In the genomic region with DNA sequence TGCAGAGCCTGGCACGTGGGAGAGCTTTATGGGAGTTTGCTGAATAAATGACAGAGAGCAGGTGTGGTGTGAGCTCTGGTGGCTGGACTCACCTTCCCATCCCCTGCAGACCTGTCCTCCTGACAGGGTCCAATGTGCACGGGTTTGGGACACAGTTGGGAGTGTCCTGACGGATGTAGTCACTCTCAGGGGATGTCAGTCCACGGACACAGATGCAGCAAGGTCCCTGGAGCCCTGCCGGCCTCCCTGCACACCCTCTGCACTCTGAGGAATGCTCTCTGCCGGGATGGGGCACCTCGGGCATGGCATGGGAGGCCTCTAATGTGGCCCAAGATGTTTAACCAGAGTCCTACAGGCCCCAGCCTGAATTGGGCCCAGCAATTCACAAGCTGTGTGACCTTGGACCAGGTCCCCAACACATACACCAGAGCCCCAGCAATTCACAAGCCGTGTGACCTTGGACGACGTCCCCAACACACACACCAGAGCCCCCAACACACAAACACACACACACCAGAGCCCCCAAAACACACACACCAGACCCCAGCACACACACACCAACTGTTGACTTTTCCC, we compare ENCODE assay signal across 24 cellular contexts. TPM values are rescaled to one million over a fixed set of nuclear protein-coding genes. Genes with fewer than 3 reads are reported as not detected.
DNase-seq lines count a peak whose midpoint lies in the region; FAIRE-seq and TF ChIP-seq lines count a peak whose summit lies in the region.
"Had no signal": no experiment of that assay in that cellular context is flagged by ENCODE, and none has a peak within 500 bp of the region (broad histone marks: within the 10 kb centered on the region; RNA-seq: fewer than 3 reads in every experiment).

No MANE protein-coding gene starts in this region.

- H3K4me3 ChIP-seq in H1 (ENCODE audit: extremely low read depth in 1 of 4, insufficient read depth in 2 of 4, low read depth in 3 of 4, low read length in 4 of 4) (no peak overlapping the region), MM.1S (ENCODE audit: low read length) (no peak overlapping the region), SJCRH30 (no peak overlapping the region)
- H3K4me3 ChIP-seq: BLaER1 treated with 17β-estradiol and CSF1 and Interleukin-3, amounts not matched to agents 10 nM and 100 nM; GM23338 had no signal

- no peak for TF ChIP-seq POLR2A in H1 (IDR thresholded peaks at IDR 0.05; ENCODE audit: control extremely low read depth in 1 of 2, low read depth in 2 of 2, low read length in 2 of 2)

- H4K91ac ChIP-seq in H1 (replicated peaks; ENCODE audit: insufficient read length, low read length), result no peak overlapping the region

- no peaks in the 10 kb centered on the region for H3K36me3 ChIP-seq in H1 (ENCODE audit: control insufficient read depth in 2 of 4, insufficient read depth in 4 of 4, low read length in 3 of 4)
- H3K36me3 ChIP-seq in MM.1S (replicated peaks; ENCODE audit: insufficient read depth, low read length), result no peaks in the 10 kb centered on the region
- no peaks in the 10 kb centered on the region for H3K36me3 ChIP-seq in SJCRH30
- H3K36me3 ChIP-seq: BLaER1 treated with 17β-estradiol and CSF1 and Interleukin-3, amounts not matched to agents 10 nM and 100 nM had no signal

- H3K23me2 ChIP-seq in H1 (ENCODE audit: low read depth, low read length), result peaks cover 10% of the 10 kb centered on the region; the same call in 1 of the 2 replicates

- no peaks in the 10 kb centered on the region for H3F3A ChIP-seq in MM.1S (ENCODE audit: insufficient read depth, low read length)

- H3K27me3 ChIP-seq in H1 (replicated peaks in 1 of 4; ENCODE audit: control insufficient read depth in 3 of 4, extremely low read depth in 1 of 4, insufficient read depth in 3 of 4, low read length in 3 of 4) (no peaks in the 10 kb centered on the region; a peak in 2 of 7 replicates), MM.1S (replicated peaks; ENCODE audit: insufficient read depth, low read length) (no peaks in the 10 kb centered on the region), SJCRH30 (no peaks in the 10 kb centered on the region)
- H3K27me3 ChIP-seq: BLaER1 treated with 17β-estradiol and CSF1 and Interleukin-3, amounts not matched to agents 10 nM and 100 nM had no signal

- H4K20me1 ChIP-seq in H1 (replicated peaks in 1 of 2; ENCODE audit: control insufficient read depth in 1 of 2, insufficient read depth in 2 of 2, low read length in 2 of 2), result no peaks in the 10 kb centered on the region
- no peaks in the 10 kb centered on the region for H4K20me1 ChIP-seq in MM.1S (ENCODE audit: insufficient read depth, low read length)
- H4K20me1 ChIP-seq: BLaER1 treated with 17β-estradiol and CSF1 and Interleukin-3, amounts not matched to agents 10 nM and 100 nM had no signal

- H3K9me2 ChIP-seq in MM.1S (replicated peaks; ENCODE audit: insufficient read depth, low read length), result no peaks in the 10 kb centered on the region

- no peak overlapping the region for H3K23ac ChIP-seq in H1 (ENCODE audit: insufficient read length)

- H3K4me1 ChIP-seq in H1 (replicated peaks in 1 of 4; ENCODE audit: control insufficient read depth in 3 of 4, insufficient read depth in 4 of 4, low read length in 3 of 4), result peaks cover 0 to 11% (median 9%) of the 10 kb centered on the region in 4 experiments; a peak in 6 of 7 replicates
- no peaks in the 10 kb centered on the region for H3K4me1 ChIP-seq in MM.1S (ENCODE audit: low read length)
- no peaks in the 10 kb centered on the region for H3K4me1 ChIP-seq in SJCRH30

- no peak overlapping the region for H3K27ac ChIP-seq in H1 (ENCODE audit: low read depth, low read length)
- no peak overlapping the region for H3K27ac ChIP-seq in MM.1S (ENCODE audit: low read length)
- no peak overlapping the region for H3K27ac ChIP-seq in SJCRH30
- H3K27ac ChIP-seq: BLaER1 treated with 17β-estradiol and CSF1 and Interleukin-3, amounts not matched to agents 10 nM and 100 nM; KMS-11 had no signal

- FAIRE-seq in H1 (lab: Jason Lieb, UNC), result no peak
- FAIRE-seq in D721Med (lab: Jason Lieb, UNC), result no peak
- FAIRE-seq: GM12891, RCC 7860 had no signal

- H3K79me2 ChIP-seq in H1 (ENCODE audit: control insufficient read depth in 1 of 2, insufficient read depth in 2 of 2, low read length in 2 of 2) (no peaks in the 10 kb centered on the region), MM.1S (ENCODE audit: low read length) (no peaks in the 10 kb centered on the region)

- no peak overlapping the region for H2BK15ac ChIP-seq in H1 (ENCODE audit: low read length)

- H3K4ac ChIP-seq in H1 (replicated peaks; ENCODE audit: insufficient read length, low read depth, low read length), result no peak overlapping the region

- no peak overlapping the region for H4K5ac ChIP-seq in H1 (ENCODE audit: insufficient read length, low read depth, low read length)

- CTCF ChIA-PET in H1 (lab: Charles Lee; ENCODE audit: partially characterized antibody), result interaction anchor here (0.6 to 1.0 kb wide), 2 partner anchors 12 to 1332 kb away, joined by 4 to 6 read pairs; no protein-coding TSS in a partner anchor

- no peak overlapping the region for H3K9ac ChIP-seq in H1 (replicated peaks in 1 of 4; ENCODE audit: extremely low read depth in 1 of 4, low read depth in 3 of 4, low read length in 3 of 4)
- H3K9ac ChIP-seq in MM.1S (ENCODE audit: low read length), result no peak overlapping the region
- H3K9ac ChIP-seq: BLaER1 treated with 17β-estradiol and CSF1 and Interleukin-3, amounts not matched to agents 10 nM and 100 nM; KMS-11 had no signal

- peak overlapping the region; percentile 29; the same call in 1 of the 2 replicates for H4K8ac ChIP-seq in H1 (ENCODE audit: extremely low read depth, insufficient read depth, low read length)

- H3K18ac ChIP-seq in H1 (ENCODE audit: extremely low read depth, low read length), result peak overlapping the region; percentile 36; the same call in 1 of the 2 replicates

- intact Hi-C loops in posterior vena cava (cut with DNase I), result loop anchor here in 1 of 2 donors (5.0 kb wide), 1 partner anchor 45 kb away; no protein-coding TSS in a partner anchor

- DNase-seq in activated CD8-positive, alpha-beta memory T cell treated with anti-CD3 and anti-CD28 coated beads for 24 hours, result peak; percentile 41
- DNase-seq in activated CD8-positive, alpha-beta memory T cell treated with anti-CD3 and anti-CD28 coated beads, Interleukin-2, amount 50 U/mL, for 4 hours, result no peak
- peak in 1 of 2 experiments; percentile 7 for DNase-seq in H1 (ENCODE audit: low read depth in 1 of 2, low spot score in 2 of 2)
- peak; percentile 52 for DNase-seq in posterior vena cava (ENCODE audit: low spot score)
- no peak for DNase-seq in D721Med (ENCODE audit: insufficient read length, low spot score)
- no peak for DNase-seq in MM.1S
- DNase-seq in SJCRH30, result no peak
- DNase-seq: 8988T; CD4-positive, alpha-beta memory T cell; DMS153; IMR-90; NCI-H1105; NCI-H2081 treated with DMSO at 0.1 percent for 48 hours; NCI-H2171 treated with DMSO at 0.1 percent for 48 hours; NCI-H524 treated with DMSO at 0.1 percent for 48 hours; NCI-H82; Right ventricle myocardium superior had no signal

- peak overlapping the region; percentile 24; the same call in 1 of the 2 replicates for H2BK5ac ChIP-seq in H1 (ENCODE audit: low read depth, low read length)

- H3K79me1 ChIP-seq in H1 (ENCODE audit: low read depth, low read length), result no peaks in the 10 kb centered on the region

- H2BK20ac ChIP-seq in H1 (ENCODE audit: low read length), result peak overlapping the region; percentile 100

- H3K9me3 ChIP-seq in H1 (ENCODE audit: insufficient read depth in 2 of 2, low read depth in 1 of 2, low read length in 1 of 2) (peaks cover 5% of the 10 kb centered on the region in 2 experiments; a peak in 3 of 4 replicates), MM.1S (replicated peaks; ENCODE audit: insufficient read depth, low read length) (no peaks in the 10 kb centered on the region), SJCRH30 (replicated peaks) (no peaks in the 10 kb centered on the region)
- H3K9me3 ChIP-seq: BLaER1 treated with 17β-estradiol and CSF1 and Interleukin-3, amounts not matched to agents 10 nM and 100 nM had no signal

- H2BK120ac ChIP-seq in H1 (replicated peaks; ENCODE audit: low read depth, low read length), result no peak overlapping the region

- H2BK12ac ChIP-seq in H1 (ENCODE audit: low read depth, low read length), result peak overlapping the region; percentile 5; the same call in 1 of the 2 replicates

- H2AFZ ChIP-seq in H1 (ENCODE audit: low read length) (no peak overlapping the region), MM.1S (ENCODE audit: low read length) (no peak overlapping the region)
- H2AFZ ChIP-seq: GM23338 had no signal

- no peak overlapping the region for H3K14ac ChIP-seq in H1 (ENCODE audit: insufficient read length)

- WGBS in H1 (ENCODE audit: extremely low coverage in 1 of 2, insufficient coverage in 1 of 2, insufficient read length in 1 of 2, insufficient replicate concordance in 2 of 2, low coverage in 1 of 2, low lambda C conversion rate in 2 of 2, missing lambda C conversion rate in 1 of 2), 2 experiments, result 87% methylated on average over 10 of the region's 10 CpGs; no CpG with 5 or more reads in 1 of the 2 experiments

- H2AK5ac ChIP-seq in H1 (ENCODE audit: low read depth, low read length), result peak overlapping the region; percentile 88; the same call in 1 of the 2 replicates

- TF ChIP-seq CTCF in H1 (IDR thresholded peaks at IDR 0.05; ENCODE audit: control extremely low read depth in 1 of 3, insufficient read depth in 1 of 3, low read depth in 1 of 3, low read length in 3 of 3) (no peak), D721Med (IDR thresholded peaks at IDR 0.05; ENCODE audit: insufficient read depth, missing control alignments) (no peak), MM.1S (IDR thresholded peaks at IDR 0.05; ENCODE audit: low read length) (no peak)

- TF ChIP-seq RAD21 in H1 (IDR thresholded peaks at IDR 0.05 in 1 of 2, conservative IDR thresholded peaks at IDR 0.05 in 1 of 2; ENCODE audit: low read depth in 2 of 2, low read length in 2 of 2), result no peak

- H3K56ac ChIP-seq in H1 (replicated peaks; ENCODE audit: insufficient read length, low read depth, low read length), result no peak overlapping the region

- H3K4me2 ChIP-seq in H1 (ENCODE audit: insufficient read depth in 1 of 2, low read depth in 2 of 2, low read length in 2 of 2), result no peak overlapping the region
- no peak overlapping the region for H3K4me2 ChIP-seq in MM.1S (ENCODE audit: low read depth, low read length)
- H3K4me2 ChIP-seq: BLaER1 treated with 17β-estradiol and CSF1 and Interleukin-3, amounts not matched to agents 10 nM and 100 nM; GM23338; KMS-11 had no signal

- no peak for TF ChIP-seq EP300 in H1 (IDR thresholded peaks at IDR 0.05; ENCODE audit: borderline replicate concordance in 1 of 2, low read depth in 2 of 2, low read length in 2 of 2)

- POLR2A ChIA-PET in H1 (lab: Charles Lee; ENCODE audit: partially characterized antibody), result interaction anchor here (1.0 to 1.6 kb wide), 3 partner anchors 9 to 28 kb away, joined by 3 to 4 read pairs (median 3); no protein-coding TSS in a partner anchor

RNA-seq across cellular contexts. Expression of a gene that starts 30.0 kb away (rescaled TPM):
- 0.24 TPM in 1 of 2 replicates, not detected in the other for total RNA-seq in H1 (2021; fragmentation: NEBNext Ultra II Directional; extraction: Animal tissue kit (Norgen Biotek cat#: 25700))
- 0.08 TPM in 2 replicates for polyA plus RNA-seq in H1 (2011; rRNA removed)
- 0.14 TPM for polyA plus RNA-seq in H1 (2011; cell fraction: cytosol; rRNA removed)
- polyA plus RNA-seq in H1 (2011; cell fraction: nucleus; rRNA removed), result not detected
- 0.17 to 0.18 TPM in 2 of 4 replicates, not detected in the others for polyA plus RNA-seq in H1 (2012, experiment 1 of 2)
- polyA plus RNA-seq in H1 (2012, experiment 2 of 2), result not detected
- 0.12 TPM for polyA plus RNA-seq in H1 (2013, experiment 1 of 2)
- polyA plus RNA-seq in H1 (2013, experiment 2 of 2), result 0.24 TPM
- not detected in 2 replicates for polyA minus RNA-seq in H1 (2011; rRNA and poly(A)+ RNA removed)
- polyA minus RNA-seq in H1 (2011; cell fraction: cytosol; rRNA and poly(A)+ RNA removed), result not detected
- not detected for polyA minus RNA-seq in H1 (2011; cell fraction: nucleus; rRNA and poly(A)+ RNA removed)
- total RNA-seq in posterior vena cava, result not detected
- not detected in 2 replicates for total RNA-seq in SJCRH30 (2014; rRNA removed; shearing (Covaris generic))
- total RNA-seq: CD4-positive, alpha-beta memory T cell; G401; GM23338; IMR-90; OCI-LY7; Right ventricle myocardium superior had no signal
- polyA plus RNA-seq: CD4-positive, alpha-beta memory T cell; GM23338; IMR-90 had no signal

Comparison
In these comparisons a context has a peak if more than half of its experiments do, and no peak if none do; other contexts are left out.
1. DNase-seq: peak in activated CD8-positive, alpha-beta memory T cell treated with anti-CD3 and anti-CD28 coated beads for 24 hours (single experiment) and posterior vena cava (single experiment); none in activated CD8-positive, alpha-beta memory T cell treated with anti-CD3 and anti-CD28 coated beads, Interleukin-2, amount 50 U/mL, for 4 hours (single experiment), D721Med (single experiment), MM.1S (single experiment) and SJCRH30 (0 of 2).